8 cellular contexts compared by ENCODE assay signal in genomic region chr13:23979361-23980159, GRCh38.
A peak's percentile ranks its signal among the peaks of the same experiment; 100 is the strongest.
DNase-seq lines count a peak whose midpoint lies in the region; ATAC-seq, FAIRE-seq and TF ChIP-seq lines count a peak whose summit lies in the region.

No MANE protein-coding gene starts in this region.

- H2BK12ac ChIP-seq in trophoblast cell (ENCODE audit: low read length) = no peak overlapping the region

- no peaks in the 10 kb centered on the region for H3K79me1 ChIP-seq in trophoblast cell (ENCODE audit: low read length)

- H3K27ac ChIP-seq in trophoblast cell (ENCODE audit: low read depth, low read length) = no peak overlapping the region

- no peak overlapping the region for H4K91ac ChIP-seq in trophoblast cell (ENCODE audit: low read depth, low read length)

- no peak overlapping the region for H3K4ac ChIP-seq in trophoblast cell (ENCODE audit: low read depth, low read length)

- H3K27me3 ChIP-seq in BE2C (peaks cover 12% of the 10 kb centered on the region), trophoblast cell (ENCODE audit: insufficient read depth, low read length) (no peaks in the 10 kb centered on the region)

- H3K9me3 ChIP-seq in BE2C = no peaks in the 10 kb centered on the region
- H3K9me3 ChIP-seq in trophoblast cell (ENCODE audit: insufficient read depth, low read depth, low read length) = no peaks in the 10 kb centered on the region

- FAIRE-seq in RCC 7860 (lab: Jason Lieb, UNC) = no peak

- ATAC-seq in GM18870 (IDR thresholded peaks at IDR 0.05; ENCODE audit: unreplicated experiment) (peak; percentile 46), HG03108 (IDR thresholded peaks at IDR 0.05; ENCODE audit: unreplicated experiment) (peak; percentile 75), left ventricle myocardium superior (peak; percentile 95)

- no peak overlapping the region for H3K9ac ChIP-seq in trophoblast cell (ENCODE audit: low read length)

- no peaks in the 10 kb centered on the region for H3K79me2 ChIP-seq in trophoblast cell (ENCODE audit: control insufficient read depth, insufficient read depth, low read length, poor library complexity)

- no peak overlapping the region for H4K8ac ChIP-seq in trophoblast cell (ENCODE audit: low read depth, low read length)

- no CpG with 5 or more reads among the region's 43 CpGs for WGBS in trophoblast cell (ENCODE audit: extremely low coverage, insufficient coverage, insufficient read length)

- no peak overlapping the region for H2BK120ac ChIP-seq in trophoblast cell (ENCODE audit: insufficient read depth, low read length, poor library complexity)

- intact Hi-C loops in left ventricle myocardium superior (cut with micrococcal nuclease) = no loop called here

- H3K14ac ChIP-seq in trophoblast cell (ENCODE audit: low read length) = no peak overlapping the region

- no peak overlapping the region for H3K18ac ChIP-seq in trophoblast cell (ENCODE audit: low read length)

- H3K4me3 ChIP-seq in BE2C (ENCODE audit: low read depth, low read length) (peak overlapping the region; percentile 60), trophoblast cell (ENCODE audit: low read depth, low read length) (peak overlapping the region; percentile 58)

- peak overlapping the region; percentile 59 for H2AFZ ChIP-seq in trophoblast cell (ENCODE audit: insufficient read depth, low read length, poor library complexity)

- peak overlapping the region; percentile 78 for H3K4me2 ChIP-seq in trophoblast cell (ENCODE audit: low read length)

- no peaks in the 10 kb centered on the region for H3K36me3 ChIP-seq in BE2C
- no peaks in the 10 kb centered on the region for H3K36me3 ChIP-seq in trophoblast cell (ENCODE audit: control insufficient read depth in 1 of 2, insufficient read depth in 2 of 2, low read length in 2 of 2)

- no peak overlapping the region for H2AK5ac ChIP-seq in trophoblast cell (ENCODE audit: low read length)

- no peak overlapping the region for H3K23ac ChIP-seq in trophoblast cell (ENCODE audit: low read length)

- H3K4me1 ChIP-seq in BE2C (no peaks in the 10 kb centered on the region), trophoblast cell (ENCODE audit: control insufficient read depth in 1 of 2, insufficient read depth in 2 of 2, low read length in 2 of 2) (peaks cover 2 to 3% of the 10 kb centered on the region in 2 experiments)

- H2BK5ac ChIP-seq in trophoblast cell (ENCODE audit: low read depth, low read length, poor library complexity) = no peak overlapping the region

- peak; percentile 46 for DNase-seq in BE2C
- peak; percentile 61 for DNase-seq in RCC 7860 (ENCODE audit: low spot score)
- peak; percentile 95 for DNase-seq in astrocyte of the hippocampus (ENCODE audit: low read depth, low spot score)
- peak; percentile 84 for DNase-seq in left ventricle myocardium superior
- DNase-seq in trophoblast cell = peak; percentile 54 to 74
- no peak for DNase-seq in NCI-H2081 (lab: John Stamatoyannopoulos, UW)

- no peak overlapping the region for H4K12ac ChIP-seq in trophoblast cell (ENCODE audit: low read depth, low read length)

- TF ChIP-seq CTCF in BE2C (IDR thresholded peaks at IDR 0.05; ENCODE audit: low read depth, low read length) = no peak

Comparison
In these comparisons a context has a peak if more than half of its experiments do, and no peak if none do; other contexts are left out.
1. DNase-seq: peak in BE2C (single experiment), RCC 7860 (single experiment), astrocyte of the hippocampus (single experiment), left ventricle myocardium superior (single experiment) and trophoblast cell (2 of 2); none in NCI-H2081 (0 of 2).
2. Peak in every context shown above with its lines, with median percentiles within 50 percentile points of each other: ATAC-seq.